In genomic region chr14:104968541-104969401, GRCh38 we compare ENCODE assay signal across 1 cellular context.
TF ChIP-seq lines count a peak whose summit lies in the region.

No MANE protein-coding gene starts in this region.

TF ChIP-seq in SK-N-SH, 30 proteins besides CTCF, POLR2A, EP300 and RAD21:
- no peak for TF ChIP-seq SIN3A (IDR thresholded peaks at IDR 0.05; ENCODE audit: borderline replicate concordance, low read depth, low read length)
- TF ChIP-seq IRF3 (IDR thresholded peaks at IDR 0.05; ENCODE audit: low read depth, low read length), result no peak
- TF ChIP-seq NFIC (IDR thresholded peaks at IDR 0.05; ENCODE audit: borderline replicate concordance), result 0 out of 2 replicates have a peak, but pooled peaks have one; percentile 13
- no peak for TF ChIP-seq TCF12 (IDR thresholded peaks at IDR 0.05)
- no peak for TF ChIP-seq FOSL2 (IDR thresholded peaks at IDR 0.05; ENCODE audit: borderline replicate concordance, low read depth)
- TF ChIP-seq GABPA (IDR thresholded peaks at IDR 0.05; ENCODE audit: low read depth), result no peak
